Comparison of ENCODE assay signal across 24 cellular contexts in the genomic region with DNA sequence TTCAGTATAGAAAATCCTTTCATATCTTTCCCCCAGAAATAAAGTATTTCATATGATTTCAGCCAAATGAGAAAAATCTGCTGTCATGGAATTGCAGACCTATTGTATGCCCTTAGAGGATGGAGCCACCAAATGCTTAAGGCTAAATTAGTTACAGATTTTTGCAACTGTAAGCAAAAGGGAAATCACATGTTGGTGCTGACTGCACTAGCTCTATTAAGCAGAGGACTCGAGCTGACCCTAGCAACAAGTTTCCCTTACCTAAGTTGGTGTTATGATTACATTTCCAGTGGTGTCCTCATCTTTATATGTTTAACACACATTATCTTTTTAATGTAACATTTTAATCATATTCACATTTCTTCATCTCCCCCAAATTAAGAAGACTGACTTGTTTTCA.
"Had no signal": no experiment of that assay in that cellular context is flagged by ENCODE, and none has a peak within 500 bp of the region (broad histone marks: within the 10 kb centered on the region; RNA-seq: fewer than 3 reads in every experiment).

No MANE protein-coding gene starts in this region.

- H3K27ac ChIP-seq: gastrocnemius medialis, parathyroid adenoma, sigmoid colon, testis, uterus had no signal

- H3K4me2 ChIP-seq: smooth muscle cell had no signal

- H3K79me2 ChIP-seq: parathyroid adenoma had no signal

- H3K4me1 ChIP-seq: gastrocnemius medialis, parathyroid adenoma, sigmoid colon, testis, uterus had no signal

- DNase-seq: activated CD4-positive, alpha-beta T cell treated with anti-CD3 and anti-CD28 coated beads, Interleukin-2, amount 50 U/mL, for 4 hours; activated CD8-positive, alpha-beta memory T cell treated with anti-CD3 and anti-CD28 coated beads, Interleukin-2, amount 50 U/mL, for 48 hours; activated naive CD4-positive, alpha-beta T cell treated with Interleukin-2 at 50 U/mL for 16 hours; activated naive CD8-positive, alpha-beta T cell treated with anti-CD3 and anti-CD28 coated beads for 36 hours; activated T-cell treated with anti-CD3 and anti-CD28 coated beads, Interleukin-2, amount 50 U/mL, for 4 hours; amygdala; cerebellar nuclear complex; cortex of kidney; effector CD4-positive, alpha-beta T cell; gastrocnemius medialis; head of caudate nucleus; hypothalamus; mesenchymal stem cell; mucosa of descending colon; nephron progenitor cell; sigmoid colon; stimulated activated CD4-positive, alpha-beta T cell treated with anti-CD3 and anti-CD28 coated beads, Interleukin-15, amount 100 ng/mL, for 24 hours; stimulated activated CD4-positive, alpha-beta T cell treated with anti-CD3 and anti-CD28 coated beads, Interleukin-2, amount 100 ng/mL, for 48 hours; stimulated activated naive CD4-positive, alpha-beta T cell; testis; trophoblast cell; uterus had no signal

- H3K4me3 ChIP-seq: gastrocnemius medialis, mucosa of descending colon, sigmoid colon, smooth muscle cell, testis, uterus had no signal

- H2AFZ ChIP-seq: parathyroid adenoma had no signal

- H3K27me3 ChIP-seq: gastrocnemius medialis, sigmoid colon, testis, uterus had no signal

- H3K36me3 ChIP-seq: uterus had no signal

- H3K9me3 ChIP-seq: gastrocnemius medialis, mucosa of descending colon, sigmoid colon, testis, uterus had no signal

- H3K9ac ChIP-seq: parathyroid adenoma had no signal
